ENCODE assay signal across 10 cellular contexts in the genomic region with DNA sequence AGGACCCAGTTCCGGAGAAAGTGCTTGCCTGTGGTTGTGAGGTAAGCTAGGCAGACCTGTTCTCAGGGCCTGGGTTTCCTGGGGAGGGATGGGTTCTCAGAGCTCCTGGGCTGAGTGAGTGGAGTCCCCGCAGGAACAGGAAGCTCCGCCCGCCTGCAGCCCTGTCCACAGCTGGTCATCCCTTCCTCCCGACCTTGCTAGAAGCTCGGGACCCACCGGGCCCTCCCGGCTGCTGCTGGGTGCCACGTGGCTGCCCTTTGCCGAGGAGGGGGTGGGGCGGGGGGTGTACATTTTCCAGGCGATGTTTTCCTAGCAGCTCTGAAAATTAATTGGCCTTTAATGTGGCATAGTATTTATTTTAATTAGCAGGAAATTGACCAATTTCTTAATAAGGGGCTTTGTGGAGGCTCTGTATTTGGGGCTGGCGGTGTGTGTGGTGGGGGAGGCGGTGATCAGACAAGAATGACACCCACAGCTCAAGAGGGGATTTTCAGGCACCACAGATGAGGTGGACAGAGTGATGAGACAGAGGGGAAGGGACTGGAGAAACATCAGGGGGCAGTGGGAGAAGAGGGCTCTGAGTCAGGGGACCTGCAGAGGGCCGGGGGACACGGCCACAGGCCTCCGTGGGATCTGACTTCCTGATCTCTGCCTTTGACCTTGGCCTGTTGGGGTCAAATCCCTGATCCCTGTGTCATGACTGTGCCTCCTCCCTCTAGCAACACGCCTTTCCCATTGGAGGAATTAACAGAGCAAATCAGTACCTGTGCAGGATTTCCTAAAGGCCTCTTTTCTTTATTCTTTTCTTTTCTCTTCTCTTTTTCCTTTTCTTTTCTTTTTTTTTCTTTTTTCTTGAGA.
A peak's percentile ranks its signal among the peaks of the same experiment; 100 is the strongest.
DNase-seq lines count a peak whose midpoint lies in the region; ATAC-seq and TF ChIP-seq lines count a peak whose summit lies in the region.
"Had no signal": no experiment of that assay in that cellular context is flagged by ENCODE, and none has a peak within 500 bp of the region (broad histone marks: within the 10 kb centered on the region; RNA-seq: fewer than 3 reads in every experiment).

No MANE protein-coding gene starts in this region.

- intact Hi-C loops in activated CD4-positive, alpha-beta T cell treated with anti-CD3 and anti-CD28 coated beads for 36 hours (cut with DNase I, micrococcal nuclease), result no loop called here
- intact Hi-C loops in right cardiac atrium (cut with DNase I), result no loop called here

- peaks cover 9% of the 10 kb centered on the region for H3K4me1 Mint-ChIP-seq in activated CD4-positive, alpha-beta T cell treated with anti-CD3 and anti-CD28 coated beads for 36 hours
- H3K4me1 Mint-ChIP-seq in progenitor cell of endocrine pancreas (ENCODE audit: low read depth), result peaks cover 7% of the 10 kb centered on the region

- H3K27ac Mint-ChIP-seq in activated CD4-positive, alpha-beta T cell treated with anti-CD3 and anti-CD28 coated beads for 36 hours, result peak overlapping the region; percentile 29
- H3K27ac Mint-ChIP-seq in progenitor cell of endocrine pancreas, result peak overlapping the region; percentile 74

- H3K36me3 Mint-ChIP-seq in activated CD4-positive, alpha-beta T cell treated with anti-CD3 and anti-CD28 coated beads for 36 hours (ENCODE audit: low read depth), result no peaks in the 10 kb centered on the region
- no peaks in the 10 kb centered on the region for H3K36me3 Mint-ChIP-seq in progenitor cell of endocrine pancreas (ENCODE audit: insufficient read depth)

- H3K27me3 Mint-ChIP-seq in activated CD4-positive, alpha-beta T cell treated with anti-CD3 and anti-CD28 coated beads for 36 hours, result no peaks in the 10 kb centered on the region
- peaks cover 36% of the 10 kb centered on the region for H3K27me3 Mint-ChIP-seq in progenitor cell of endocrine pancreas

- no peak for ATAC-seq in activated CD4-positive, alpha-beta T cell treated with anti-CD3 and anti-CD28 coated beads for 36 hours
- peak; percentile 22 to 67 for ATAC-seq in right cardiac atrium
- no peak for ATAC-seq in GM18519 (IDR thresholded peaks at IDR 0.05; ENCODE audit: low FRiP score, unreplicated experiment)

- H3K9me3 Mint-ChIP-seq in activated CD4-positive, alpha-beta T cell treated with anti-CD3 and anti-CD28 coated beads for 36 hours (ENCODE audit: low read depth), result no peaks in the 10 kb centered on the region
- no peaks in the 10 kb centered on the region for H3K9me3 Mint-ChIP-seq in progenitor cell of endocrine pancreas (ENCODE audit: low read depth)

- H3K27ac ChIP-seq in right cardiac atrium (ENCODE audit: low read length), result no peak overlapping the region
- H3K27ac ChIP-seq: SK-N-MC had no signal

- no peak overlapping the region for H3K4me3 ChIP-seq in right cardiac atrium (ENCODE audit: low read length)
- H3K4me3 ChIP-seq: SK-N-MC had no signal

- WGBS in right cardiac atrium, result 45% methylated on average over 18 of the region's 18 CpGs

- no peak for DNase-seq in activated CD4-positive, alpha-beta T cell treated with anti-CD3 and anti-CD28 coated beads for 36 hours
- no peak for DNase-seq in activated CD4-positive, alpha-beta T cell treated with anti-CD3 and anti-CD28 coated beads, Interleukin-2, amount 50 U/mL, for 48 hours
- DNase-seq in UCSD-AML1 (lab: John Stamatoyannopoulos, UW; ENCODE audit: unreplicated experiment) (peak; percentile 79), right cardiac atrium (peak in 1 of 3 donors; percentile 74), progenitor cell of endocrine pancreas (ENCODE audit: low spot score, unreplicated experiment) (no peak), AML-193 (lab: John Stamatoyannopoulos, UW) (no peak)
- no peak for DNase-seq in stimulated activated CD4-positive, alpha-beta T cell treated with anti-CD3 and anti-CD28 coated beads, Interleukin-2, amount 100 ng/mL, for 24 hours
- DNase-seq: NCI-H446 treated with DMSO at 0.1 percent for 48 hours had no signal

- POLR2A ChIA-PET in activated CD4-positive, alpha-beta T cell treated with anti-CD3 and anti-CD28 coated beads for 36 hours (lab: Charles Lee), result no interaction called here

- CTCF ChIA-PET in activated CD4-positive, alpha-beta T cell treated with anti-CD3 and anti-CD28 coated beads for 36 hours (lab: Charles Lee), result interaction anchor here (0.7 kb wide), 1 partner anchor 293 kb away, joined by 3 read pairs; no protein-coding TSS in a partner anchor

- TF ChIP-seq CTCF in progenitor cell of endocrine pancreas (IDR thresholded peaks at IDR 0.05; ENCODE audit: unreplicated experiment), result no peak

- no peaks in the 10 kb centered on the region for H3K27me3 ChIP-seq in right cardiac atrium (ENCODE audit: control insufficient read depth, insufficient read depth)

- no peaks in the 10 kb centered on the region for H3K9me3 ChIP-seq in right cardiac atrium (ENCODE audit: control insufficient read depth, low read length)

- no peak overlapping the region for H3K4me3 Mint-ChIP-seq in activated CD4-positive, alpha-beta T cell treated with anti-CD3 and anti-CD28 coated beads for 36 hours
- H3K4me3 Mint-ChIP-seq in progenitor cell of endocrine pancreas (ENCODE audit: low read depth), result no peak overlapping the region

- H3K4me1 ChIP-seq in right cardiac atrium (ENCODE audit: control insufficient read depth, insufficient read depth, low read length), result no peaks in the 10 kb centered on the region

Comparison
In these comparisons a context has a peak if more than half of its experiments do, and no peak if none do; other contexts are left out.
1. ATAC-seq: peak in right cardiac atrium (2 of 2); none in activated CD4-positive, alpha-beta T cell treated with anti-CD3 and anti-CD28 coated beads for 36 hours (single experiment) and GM18519 (single experiment).